Comparison of ENCODE assay signal across 1 cellular context in genomic region chr10:68560201-68560915, GRCh38.
TF ChIP-seq lines count a peak whose summit lies in the region.

Gene TET1 (plus strand): TSS chr10:68560337. CDS start chr10:68572339, 12,002 bp downstream.

TF ChIP-seq in HepG2, 621 proteins besides CTCF, POLR2A, EP300 and RAD21 (continued from another document and continues in another):
- TF ChIP-seq, protein P1, sequence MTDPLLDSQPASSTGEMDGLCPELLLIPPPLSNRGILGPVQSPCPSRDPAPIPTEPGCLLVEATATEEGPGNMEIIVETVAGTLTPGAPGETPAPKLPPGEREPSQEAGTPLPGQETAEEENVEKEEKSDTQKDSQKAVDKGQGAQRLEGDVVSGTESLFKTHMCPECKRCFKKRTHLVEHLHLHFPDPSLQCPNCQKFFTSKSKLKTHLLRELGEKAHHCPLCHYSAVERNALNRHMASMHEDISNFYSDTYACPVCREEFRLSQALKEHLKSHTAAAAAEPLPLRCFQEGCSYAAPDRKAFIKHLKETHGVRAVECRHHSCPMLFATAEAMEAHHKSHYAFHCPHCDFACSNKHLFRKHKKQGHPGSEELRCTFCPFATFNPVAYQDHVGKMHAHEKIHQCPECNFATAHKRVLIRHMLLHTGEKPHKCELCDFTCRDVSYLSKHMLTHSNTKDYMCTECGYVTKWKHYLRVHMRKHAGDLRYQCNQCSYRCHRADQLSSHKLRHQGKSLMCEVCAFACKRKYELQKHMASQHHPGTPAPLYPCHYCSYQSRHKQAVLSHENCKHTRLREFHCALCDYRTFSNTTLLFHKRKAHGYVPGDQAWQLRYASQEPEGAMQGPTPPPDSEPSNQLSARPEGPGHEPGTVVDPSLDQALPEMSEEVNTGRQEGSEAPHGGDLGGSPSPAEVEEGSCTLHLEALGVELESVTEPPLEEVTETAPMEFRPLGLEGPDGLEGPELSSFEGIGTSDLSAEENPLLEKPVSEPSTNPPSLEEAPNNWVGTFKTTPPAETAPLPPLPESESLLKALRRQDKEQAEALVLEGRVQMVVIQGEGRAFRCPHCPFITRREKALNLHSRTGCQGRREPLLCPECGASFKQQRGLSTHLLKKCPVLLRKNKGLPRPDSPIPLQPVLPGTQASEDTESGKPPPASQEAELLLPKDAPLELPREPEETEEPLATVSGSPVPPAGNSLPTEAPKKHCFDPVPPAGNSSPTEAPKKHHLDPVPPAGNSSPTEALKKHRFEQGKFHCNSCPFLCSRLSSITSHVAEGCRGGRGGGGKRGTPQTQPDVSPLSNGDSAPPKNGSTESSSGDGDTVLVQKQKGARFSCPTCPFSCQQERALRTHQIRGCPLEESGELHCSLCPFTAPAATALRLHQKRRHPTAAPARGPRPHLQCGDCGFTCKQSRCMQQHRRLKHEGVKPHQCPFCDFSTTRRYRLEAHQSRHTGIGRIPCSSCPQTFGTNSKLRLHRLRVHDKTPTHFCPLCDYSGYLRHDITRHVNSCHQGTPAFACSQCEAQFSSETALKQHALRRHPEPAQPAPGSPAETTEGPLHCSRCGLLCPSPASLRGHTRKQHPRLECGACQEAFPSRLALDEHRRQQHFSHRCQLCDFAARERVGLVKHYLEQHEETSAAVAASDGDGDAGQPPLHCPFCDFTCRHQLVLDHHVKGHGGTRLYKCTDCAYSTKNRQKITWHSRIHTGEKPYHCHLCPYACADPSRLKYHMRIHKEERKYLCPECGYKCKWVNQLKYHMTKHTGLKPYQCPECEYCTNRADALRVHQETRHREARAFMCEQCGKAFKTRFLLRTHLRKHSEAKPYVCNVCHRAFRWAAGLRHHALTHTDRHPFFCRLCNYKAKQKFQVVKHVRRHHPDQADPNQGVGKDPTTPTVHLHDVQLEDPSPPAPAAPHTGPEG (CRISPR knock-in tag; IDR thresholded peaks at IDR 0.05): peak; percentile 66; the same call in 1 of the 2 replicates
- peak; percentile 51; the same call in 1 of the 2 replicates for TF ChIP-seq NAIF1 (CRISPR knock-in tag; IDR thresholded peaks at IDR 0.05; ENCODE audit: borderline replicate concordance)
- TF ChIP-seq, protein P2, sequence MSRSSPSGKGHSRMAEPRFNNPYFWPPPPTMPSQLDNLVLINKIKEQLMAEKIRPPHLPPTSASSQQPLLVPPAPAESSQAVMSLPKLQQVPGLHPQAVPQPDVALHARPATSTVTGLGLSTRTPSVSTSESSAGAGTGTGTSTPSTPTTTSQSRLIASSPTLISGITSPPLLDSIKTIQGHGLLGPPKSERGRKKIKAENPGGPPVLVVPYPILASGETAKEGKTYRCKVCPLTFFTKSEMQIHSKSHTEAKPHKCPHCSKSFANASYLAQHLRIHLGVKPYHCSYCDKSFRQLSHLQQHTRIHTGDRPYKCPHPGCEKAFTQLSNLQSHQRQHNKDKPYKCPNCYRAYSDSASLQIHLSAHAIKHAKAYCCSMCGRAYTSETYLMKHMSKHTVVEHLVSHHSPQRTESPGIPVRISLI (CRISPR knock-in tag; IDR thresholded peaks at IDR 0.05; ENCODE audit: borderline replicate concordance): no peak; the same call in 1 of the 2 replicates
- TF ChIP-seq THAP11 (CRISPR knock-in tag; IDR thresholded peaks at IDR 0.05): peak; percentile 56
- TF ChIP-seq MTA1 (CRISPR knock-in tag; IDR thresholded peaks at IDR 0.05; ENCODE audit: borderline replicate concordance): peak; percentile 75
- 0 out of 2 replicates have a peak, but pooled peaks have one; percentile 38 for TF ChIP-seq ZNF446 (CRISPR knock-in tag; IDR thresholded peaks at IDR 0.05)
- no peak for TF ChIP-seq DNMT3B (CRISPR knock-in tag; conservative IDR thresholded peaks at IDR 0.05)
- TF ChIP-seq ZNF737 (CRISPR knock-in tag; IDR thresholded peaks at IDR 0.05; ENCODE audit: borderline replicate concordance): no peak
- no peak for TF ChIP-seq ZNF546 (CRISPR knock-in tag; conservative IDR thresholded peaks at IDR 0.05)
- 0 out of 2 replicates have a peak, but pooled peaks have one; percentile 9 for TF ChIP-seq CHD4 (IDR thresholded peaks at IDR 0.05; ENCODE audit: borderline replicate concordance, low read length)
- TF ChIP-seq ATF7-NPFF (CRISPR knock-in tag; IDR thresholded peaks at IDR 0.05; ENCODE audit: low read depth): peak; percentile 71
- TF ChIP-seq ZFAT (CRISPR knock-in tag; conservative IDR thresholded peaks at IDR 0.05): no peak
- peak; percentile 66; the same call in 1 of the 2 replicates for TF ChIP-seq GATA4 (IDR thresholded peaks at IDR 0.05; ENCODE audit: borderline replicate concordance, low read depth)
- TF ChIP-seq ZNF775 (CRISPR knock-in tag; IDR thresholded peaks at IDR 0.05; ENCODE audit: borderline replicate concordance): 0 out of 2 replicates have a peak, but pooled peaks have one; percentile 35
- peak; percentile 92 for TF ChIP-seq ARID4A (CRISPR knock-in tag; IDR thresholded peaks at IDR 0.05; ENCODE audit: borderline replicate concordance)
- TF ChIP-seq NFE2 (CRISPR knock-in tag; IDR thresholded peaks at IDR 0.05): no peak
- no peak for TF ChIP-seq HDAC6 (IDR thresholded peaks at IDR 0.05; ENCODE audit: low read depth, low read length)
- peak; percentile 41; the same call in 1 of the 2 replicates for TF ChIP-seq SALL2 (CRISPR knock-in tag; IDR thresholded peaks at IDR 0.05)
- TF ChIP-seq ZNF616 (CRISPR knock-in tag; IDR thresholded peaks at IDR 0.05; ENCODE audit: low read depth): no peak
- TF ChIP-seq KAT8 (CRISPR knock-in tag; IDR thresholded peaks at IDR 0.05): peak; percentile 75
- TF ChIP-seq PAX8 (CRISPR knock-in tag; IDR thresholded peaks at IDR 0.05; ENCODE audit: borderline replicate concordance): no peak
- TF ChIP-seq ZKSCAN5 (CRISPR knock-in tag; IDR thresholded peaks at IDR 0.05): no peak
- TF ChIP-seq ZNF709 (CRISPR knock-in tag; IDR thresholded peaks at IDR 0.05): 0 out of 2 replicates have a peak, but pooled peaks have one; percentile 44
- TF ChIP-seq, protein P3, sequence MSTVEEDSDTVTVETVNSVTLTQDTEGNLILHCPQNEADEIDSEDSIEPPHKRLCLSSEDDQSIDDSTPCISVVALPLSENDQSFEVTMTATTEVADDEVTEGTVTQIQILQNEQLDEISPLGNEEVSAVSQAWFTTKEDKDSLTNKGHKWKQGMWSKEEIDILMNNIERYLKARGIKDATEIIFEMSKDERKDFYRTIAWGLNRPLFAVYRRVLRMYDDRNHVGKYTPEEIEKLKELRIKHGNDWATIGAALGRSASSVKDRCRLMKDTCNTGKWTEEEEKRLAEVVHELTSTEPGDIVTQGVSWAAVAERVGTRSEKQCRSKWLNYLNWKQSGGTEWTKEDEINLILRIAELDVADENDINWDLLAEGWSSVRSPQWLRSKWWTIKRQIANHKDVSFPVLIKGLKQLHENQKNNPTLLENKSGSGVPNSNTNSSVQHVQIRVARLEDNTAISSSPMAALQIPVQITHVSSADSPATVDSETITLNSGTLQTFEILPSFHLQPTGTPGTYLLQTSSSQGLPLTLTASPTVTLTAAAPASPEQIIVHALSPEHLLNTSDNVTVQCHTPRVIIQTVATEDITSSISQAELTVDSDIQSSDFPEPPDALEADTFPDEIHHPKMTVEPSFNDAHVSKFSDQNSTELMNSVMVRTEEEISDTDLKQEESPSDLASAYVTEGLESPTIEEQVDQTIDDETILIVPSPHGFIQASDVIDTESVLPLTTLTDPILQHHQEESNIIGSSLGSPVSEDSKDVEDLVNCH (CRISPR knock-in tag; IDR thresholded peaks at IDR 0.05): no peak
- no peak for TF ChIP-seq KDM1A (CRISPR knock-in tag; IDR thresholded peaks at IDR 0.05)
- TF ChIP-seq SRF (IDR thresholded peaks at IDR 0.05; ENCODE audit: low read depth, low read length): no peak
- no peak for TF ChIP-seq GRHL1 (CRISPR knock-in tag; conservative IDR thresholded peaks at IDR 0.05)
- TF ChIP-seq, protein P4, sequence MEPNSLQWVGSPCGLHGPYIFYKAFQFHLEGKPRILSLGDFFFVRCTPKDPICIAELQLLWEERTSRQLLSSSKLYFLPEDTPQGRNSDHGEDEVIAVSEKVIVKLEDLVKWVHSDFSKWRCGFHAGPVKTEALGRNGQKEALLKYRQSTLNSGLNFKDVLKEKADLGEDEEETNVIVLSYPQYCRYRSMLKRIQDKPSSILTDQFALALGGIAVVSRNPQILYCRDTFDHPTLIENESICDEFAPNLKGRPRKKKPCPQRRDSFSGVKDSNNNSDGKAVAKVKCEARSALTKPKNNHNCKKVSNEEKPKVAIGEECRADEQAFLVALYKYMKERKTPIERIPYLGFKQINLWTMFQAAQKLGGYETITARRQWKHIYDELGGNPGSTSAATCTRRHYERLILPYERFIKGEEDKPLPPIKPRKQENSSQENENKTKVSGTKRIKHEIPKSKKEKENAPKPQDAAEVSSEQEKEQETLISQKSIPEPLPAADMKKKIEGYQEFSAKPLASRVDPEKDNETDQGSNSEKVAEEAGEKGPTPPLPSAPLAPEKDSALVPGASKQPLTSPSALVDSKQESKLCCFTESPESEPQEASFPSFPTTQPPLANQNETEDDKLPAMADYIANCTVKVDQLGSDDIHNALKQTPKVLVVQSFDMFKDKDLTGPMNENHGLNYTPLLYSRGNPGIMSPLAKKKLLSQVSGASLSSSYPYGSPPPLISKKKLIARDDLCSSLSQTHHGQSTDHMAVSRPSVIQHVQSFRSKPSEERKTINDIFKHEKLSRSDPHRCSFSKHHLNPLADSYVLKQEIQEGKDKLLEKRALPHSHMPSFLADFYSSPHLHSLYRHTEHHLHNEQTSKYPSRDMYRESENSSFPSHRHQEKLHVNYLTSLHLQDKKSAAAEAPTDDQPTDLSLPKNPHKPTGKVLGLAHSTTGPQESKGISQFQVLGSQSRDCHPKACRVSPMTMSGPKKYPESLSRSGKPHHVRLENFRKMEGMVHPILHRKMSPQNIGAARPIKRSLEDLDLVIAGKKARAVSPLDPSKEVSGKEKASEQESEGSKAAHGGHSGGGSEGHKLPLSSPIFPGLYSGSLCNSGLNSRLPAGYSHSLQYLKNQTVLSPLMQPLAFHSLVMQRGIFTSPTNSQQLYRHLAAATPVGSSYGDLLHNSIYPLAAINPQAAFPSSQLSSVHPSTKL (CRISPR knock-in tag; IDR thresholded peaks at IDR 0.05): peak; percentile 66
- TF ChIP-seq ZZZ3 (CRISPR knock-in tag; IDR thresholded peaks at IDR 0.05; ENCODE audit: borderline replicate concordance): no peak
- no peak for TF ChIP-seq RAD51 (IDR thresholded peaks at IDR 0.05; ENCODE audit: borderline replicate concordance)
- no peak for TF ChIP-seq SIX1 (CRISPR knock-in tag; IDR thresholded peaks at IDR 0.05; ENCODE audit: borderline replicate concordance)
- TF ChIP-seq EHMT2 (IDR thresholded peaks at IDR 0.05; ENCODE audit: borderline replicate concordance, low read depth, low read length): no peak
- peak; percentile 94 for TF ChIP-seq ZMYM3 (CRISPR knock-in tag; IDR thresholded peaks at IDR 0.05)
- TF ChIP-seq TBX3 (IDR thresholded peaks at IDR 0.05; ENCODE audit: borderline replicate concordance): peak; percentile 2; the same call in 1 of the 2 replicates
- no peak for TF ChIP-seq ZNF367 (CRISPR knock-in tag; IDR thresholded peaks at IDR 0.05; ENCODE audit: borderline replicate concordance)
- TF ChIP-seq ZNF264 (CRISPR knock-in tag; IDR thresholded peaks at IDR 0.05): no peak
- no peak for TF ChIP-seq ZNF383 (CRISPR knock-in tag; IDR thresholded peaks at IDR 0.05; ENCODE audit: borderline replicate concordance)
- TF ChIP-seq ZBTB26 (CRISPR knock-in tag; IDR thresholded peaks at IDR 0.05; ENCODE audit: borderline replicate concordance): no peak
